In genomic region chr22:42686756-42687491, GRCh38 we compare ENCODE assay signal across 1 cellular context.
TF ChIP-seq lines count a peak whose summit lies in the region.

No MANE protein-coding gene starts in this region.

TF ChIP-seq in HepG2, 621 proteins besides CTCF, POLR2A, EP300 and RAD21:
- no peak for TF ChIP-seq SMYD3 (CRISPR knock-in tag; IDR thresholded peaks at IDR 0.05)
- TF ChIP-seq ZNF770 (CRISPR knock-in tag; IDR thresholded peaks at IDR 0.05) = peak; percentile 98
- no peak for TF ChIP-seq ZNF121 (CRISPR knock-in tag; IDR thresholded peaks at IDR 0.05)
- peak; percentile 56 for TF ChIP-seq TEAD3 (CRISPR knock-in tag; optimal IDR thresholded peaks at IDR 0.05; ENCODE audit: borderline replicate concordance)
- TF ChIP-seq ZBTB26 (CRISPR knock-in tag; IDR thresholded peaks at IDR 0.05; ENCODE audit: borderline replicate concordance) = no peak
- TF ChIP-seq CEBPG (CRISPR knock-in tag; IDR thresholded peaks at IDR 0.05) = no peak
- no peak for TF ChIP-seq ZBTB40 (IDR thresholded peaks at IDR 0.05)
- peak; percentile 76; the same call in 1 of the 2 replicates for TF ChIP-seq ZBTB40 (CRISPR knock-in tag; IDR thresholded peaks at IDR 0.05)
- TF ChIP-seq GPBP1L1 (CRISPR knock-in tag; IDR thresholded peaks at IDR 0.05) = no peak
- TF ChIP-seq FOXA3 (CRISPR knock-in tag; IDR thresholded peaks at IDR 0.05) = no peak
- TF ChIP-seq PHF21A (CRISPR knock-in tag; IDR thresholded peaks at IDR 0.05) = 0 out of 2 replicates have a peak, but pooled peaks have one; percentile 46
- TF ChIP-seq TGIF2 (CRISPR knock-in tag; IDR thresholded peaks at IDR 0.05) = no peak
- no peak for TF ChIP-seq KAT2B (IDR thresholded peaks at IDR 0.05; ENCODE audit: borderline replicate concordance, low read depth, low read length)
- TF ChIP-seq ZNF709 (CRISPR knock-in tag; IDR thresholded peaks at IDR 0.05) = no peak
- 0 out of 2 replicates have a peak, but pooled peaks have one; percentile 31 for TF ChIP-seq RCOR2 (CRISPR knock-in tag; IDR thresholded peaks at IDR 0.05)
- no peak for TF ChIP-seq FLYWCH1 (CRISPR knock-in tag; IDR thresholded peaks at IDR 0.05)
